5 cellular contexts compared by ENCODE assay signal in genomic region chr17:4005296-4006164, GRCh38. TPM values are rescaled to one million over a fixed set of nuclear protein-coding genes. Genes with fewer than 3 reads are reported as not detected.
"Had no signal": no experiment of that assay in that cellular context is flagged by ENCODE, and none has a peak within 500 bp of the region (broad histone marks: within the 10 kb centered on the region; RNA-seq: fewer than 3 reads in every experiment).

No MANE protein-coding gene starts in this region.

- H3K4me3 ChIP-seq: hepatocyte, mucosa of descending colon, right atrium auricular region, suprapubic skin had no signal

- H3K27ac ChIP-seq: right atrium auricular region, suprapubic skin had no signal

- H3K9me3 ChIP-seq: mucosa of descending colon, right atrium auricular region, suprapubic skin had no signal

- DNase-seq: mammary epithelial cell had no signal

- H3K27me3 ChIP-seq: hepatocyte, right atrium auricular region, suprapubic skin had no signal

- H3K4me2 ChIP-seq: hepatocyte had no signal

RNA-seq across cellular contexts. Expression of gene ATP2A3, which starts 41.3 kb away (rescaled TPM):
- polyA plus RNA-seq: mammary epithelial cell had no signal
